ENCODE assay signal across 8 cellular contexts in the genomic region with DNA sequence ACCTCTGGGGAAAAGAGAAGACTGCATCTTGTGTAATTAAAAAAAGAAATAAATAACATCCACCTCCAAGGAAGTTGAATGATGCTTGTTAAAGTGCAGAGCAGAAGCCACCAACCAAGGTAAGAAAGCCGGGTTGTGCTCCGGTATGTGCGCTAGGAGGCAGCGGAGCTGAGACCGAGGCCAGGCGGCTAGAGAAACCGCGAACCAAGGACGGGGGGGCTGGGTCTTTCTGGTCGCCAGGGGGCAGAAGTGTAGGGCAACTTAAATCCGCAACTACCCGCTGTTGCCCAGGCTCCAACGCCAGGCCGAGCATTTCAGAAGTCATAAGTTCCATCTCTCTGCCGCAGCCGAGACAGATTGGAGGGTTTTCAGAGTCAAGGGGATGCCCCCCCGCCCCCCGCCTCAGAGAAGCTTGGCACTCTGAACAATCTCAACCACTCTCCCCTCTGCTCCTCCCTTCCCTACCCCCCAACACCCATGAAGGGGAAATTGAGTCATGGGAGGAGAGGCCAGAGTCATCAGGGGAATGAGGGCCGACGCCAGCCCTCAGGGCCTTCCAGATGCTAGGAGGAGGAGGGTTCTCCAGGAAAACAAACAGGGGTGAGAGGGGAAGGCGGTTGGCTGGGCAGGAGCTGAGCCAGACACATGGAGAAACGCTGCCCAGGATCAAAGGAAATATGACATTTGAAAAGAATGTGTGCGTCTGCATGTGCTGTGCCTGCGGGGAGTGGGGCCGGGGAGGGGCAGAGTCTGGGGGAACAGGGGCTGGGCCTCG. TPM values are rescaled to one million over a fixed set of nuclear protein-coding genes. Genes with fewer than 3 reads are reported as not detected.
DNase-seq lines count a peak whose midpoint lies in the region; ATAC-seq and TF ChIP-seq lines count a peak whose summit lies in the region.

No MANE protein-coding gene starts in this region.

- peak overlapping the region; percentile 73 to 87 (median 80) for H3K27ac ChIP-seq in Peyer's patch

- DNase-seq in activated gamma-delta T cell treated with Interleukin-2 at 50 U/mL for 16 hours (peak; percentile 61), activated gamma-delta T cell (lab: John Stamatoyannopoulos, UW) (no peak), HuH-7 (ENCODE audit: low spot score) (peak; percentile 64), Peyer's patch (peak; percentile 83 to 93 (median 85)), fibroblast of pulmonary artery (ENCODE audit: low read depth) (peak; percentile 97)
- peak; percentile 43 for DNase-seq in activated T-helper 9 cell treated with anti-CD3 and anti-CD28 coated beads, Interleukin-2, amount 50 U/mL, for 16 hours (ENCODE audit: low read depth)
- no peak for DNase-seq in natural killer cell treated with Interleukin-12 subunit alpha and Interleukin-12 subunit beta and Interleukin-15 and Interleukin-18, amount 100 ng/mL, for 72 hours (ENCODE audit: low spot score)
- DNase-seq in stimulated activated naive CD8-positive, alpha-beta T cell treated with anti-CD3 and anti-CD28 coated beads, Interleukin-15, amount 100 ng/mL, for 72 hours = peak; percentile 74 to 83

- H3K36me3 ChIP-seq in Peyer's patch = no peaks in the 10 kb centered on the region

- no peak for TF ChIP-seq POLR2A in Peyer's patch (IDR thresholded peaks at IDR 0.05)

- peaks cover 0 to 33% (median 15%) of the 10 kb centered on the region in 4 donors for H3K4me1 ChIP-seq in Peyer's patch

- H3K27ac Mint-ChIP-seq in natural killer cell treated with Interleukin-12 subunit alpha and Interleukin-12 subunit beta and Interleukin-15 and Interleukin-18, amount 100 ng/mL, for 72 hours = no peak overlapping the region
- H3K27ac Mint-ChIP-seq in stimulated activated naive CD8-positive, alpha-beta T cell treated with anti-CD3 and anti-CD28 coated beads, Interleukin-15, amount 100 ng/mL, for 72 hours = peak overlapping the region in 1 of 2 donors; percentile 88

- peak overlapping the region; percentile 68 for H3K4me3 Mint-ChIP-seq in natural killer cell treated with Interleukin-12 subunit alpha and Interleukin-12 subunit beta and Interleukin-15 and Interleukin-18, amount 100 ng/mL, for 72 hours
- peak overlapping the region; percentile 82 to 92 for H3K4me3 Mint-ChIP-seq in stimulated activated naive CD8-positive, alpha-beta T cell treated with anti-CD3 and anti-CD28 coated beads, Interleukin-15, amount 100 ng/mL, for 72 hours

- peak; percentile 74 to 92 (median 86) for TF ChIP-seq CTCF in Peyer's patch (IDR thresholded peaks at IDR 0.05)
- TF ChIP-seq CTCF in fibroblast of pulmonary artery (IDR thresholded peaks at IDR 0.05; ENCODE audit: low read length, missing control alignments) = peak; percentile 98

- no peaks in the 10 kb centered on the region for H3K36me3 Mint-ChIP-seq in natural killer cell treated with Interleukin-12 subunit alpha and Interleukin-12 subunit beta and Interleukin-15 and Interleukin-18, amount 100 ng/mL, for 72 hours

- H3K4me3 ChIP-seq in Peyer's patch = peak overlapping the region; percentile 38 to 65 (median 56)
- peak overlapping the region; percentile 94 for H3K4me3 ChIP-seq in fibroblast of pulmonary artery (replicated peaks; ENCODE audit: low read depth, low read length)

- peaks cover 21 to 26% of the 10 kb centered on the region in 2 donors for H3K4me1 Mint-ChIP-seq in natural killer cell treated with Interleukin-12 subunit alpha and Interleukin-12 subunit beta and Interleukin-15 and Interleukin-18, amount 100 ng/mL, for 72 hours (ENCODE audit: low read depth in 2 of 2)
- H3K4me1 Mint-ChIP-seq in stimulated activated naive CD8-positive, alpha-beta T cell treated with anti-CD3 and anti-CD28 coated beads, Interleukin-15, amount 100 ng/mL, for 72 hours = peaks cover 44% of the 10 kb centered on the region

- H3K27me3 Mint-ChIP-seq in natural killer cell treated with Interleukin-12 subunit alpha and Interleukin-12 subunit beta and Interleukin-15 and Interleukin-18, amount 100 ng/mL, for 72 hours = peaks cover 37 to 53% of the 10 kb centered on the region in 2 donors
- peaks cover 70% of the 10 kb centered on the region for H3K27me3 Mint-ChIP-seq in stimulated activated naive CD8-positive, alpha-beta T cell treated with anti-CD3 and anti-CD28 coated beads, Interleukin-15, amount 100 ng/mL, for 72 hours

- H3K9me3 Mint-ChIP-seq in natural killer cell treated with Interleukin-12 subunit alpha and Interleukin-12 subunit beta and Interleukin-15 and Interleukin-18, amount 100 ng/mL, for 72 hours = no peaks in the 10 kb centered on the region
- H3K9me3 Mint-ChIP-seq in stimulated activated naive CD8-positive, alpha-beta T cell treated with anti-CD3 and anti-CD28 coated beads, Interleukin-15, amount 100 ng/mL, for 72 hours = no peaks in the 10 kb centered on the region

- ATAC-seq in natural killer cell treated with Interleukin-12 subunit alpha and Interleukin-12 subunit beta and Interleukin-15 and Interleukin-18, amount 100 ng/mL, for 72 hours = peak; percentile 72 to 74
- ATAC-seq in stimulated activated naive CD8-positive, alpha-beta T cell treated with anti-CD3 and anti-CD28 coated beads, Interleukin-15, amount 100 ng/mL, for 72 hours = peak; percentile 78

- no peaks in the 10 kb centered on the region for H3K9me3 ChIP-seq in Peyer's patch

- H3K27me3 ChIP-seq in Peyer's patch = no peaks in the 10 kb centered on the region

RNA-seq across cellular contexts. Expression of gene NFATC4, which starts 2.2 kb away (rescaled TPM):
- total RNA-seq in Peyer's patch = 10 to 100 TPM in 3 of 4 donors, 1 to 10 TPM in 1; 6.5 to 52.0 (median 21.5) TPM
- total RNA-seq in natural killer cell treated with Interleukin-12 subunit alpha and Interleukin-12 subunit beta and Interleukin-15 and Interleukin-18, amount 100 ng/mL, for 72 hours = not detected

RNA-seq across cellular contexts. Expression of gene RIPK3, which starts 26.0 kb away (rescaled TPM):
- 10 to 100 TPM; 45.2 to 72.0 (median 64.0) TPM for total RNA-seq in Peyer's patch
- 10 to 100 TPM; 12.5 to 15.5 TPM for total RNA-seq in natural killer cell treated with Interleukin-12 subunit alpha and Interleukin-12 subunit beta and Interleukin-15 and Interleukin-18, amount 100 ng/mL, for 72 hours

RNA-seq across cellular contexts. Expression of gene ADCY4, which starts 30.9 kb away (rescaled TPM):
- total RNA-seq in Peyer's patch = 10 to 100 TPM; 12.1 to 53.6 (median 26.9) TPM
- total RNA-seq in natural killer cell treated with Interleukin-12 subunit alpha and Interleukin-12 subunit beta and Interleukin-15 and Interleukin-18, amount 100 ng/mL, for 72 hours = 1 to 10 TPM; 1.0 to 1.9 TPM

RNA-seq across cellular contexts. Expression of gene NYNRIN, which starts 33.0 kb away (rescaled TPM):
- 10 to 100 TPM in 2 of 4 donors, 1 to 10 TPM in 2; 3.2 to 15.5 (median 10.3) TPM for total RNA-seq in Peyer's patch
- under 1 TPM in 1 of 2 donors, not detected in 1; 0.11 TPM for total RNA-seq in natural killer cell treated with Interleukin-12 subunit alpha and Interleukin-12 subunit beta and Interleukin-15 and Interleukin-18, amount 100 ng/mL, for 72 hours

RNA-seq across cellular contexts. Expression of gene LTB4R, which starts 54.5 kb away (rescaled TPM):
- total RNA-seq in Peyer's patch = 10 to 100 TPM in 2 of 4 donors, 1 to 10 TPM in 2; 5.1 to 28.5 (median 10.1) TPM
- 10 to 100 TPM; 13.2 to 37.3 TPM for total RNA-seq in natural killer cell treated with Interleukin-12 subunit alpha and Interleukin-12 subunit beta and Interleukin-15 and Interleukin-18, amount 100 ng/mL, for 72 hours

Comparison
In these comparisons a context has a peak if more than half of its experiments do, and no peak if none do; other contexts are left out.
1. DNase-seq: peak in activated gamma-delta T cell treated with Interleukin-2 at 50 U/mL for 16 hours (single experiment), HuH-7 (single experiment), Peyer's patch (3 of 3), activated T-helper 9 cell treated with anti-CD3 and anti-CD28 coated beads, Interleukin-2, amount 50 U/mL, for 16 hours (single experiment), fibroblast of pulmonary artery (single experiment) and stimulated activated naive CD8-positive, alpha-beta T cell treated with anti-CD3 and anti-CD28 coated beads, Interleukin-15, amount 100 ng/mL, for 72 hours (2 of 2); none in activated gamma-delta T cell (single experiment) and natural killer cell treated with Interleukin-12 subunit alpha and Interleukin-12 subunit beta and Interleukin-15 and Interleukin-18, amount 100 ng/mL, for 72 hours (single experiment).
2. RNA of gene NFATC4, which starts 2.2 kb away (total RNA-seq): 6.5 to 52.0 TPM in Peyer's patch; not detected in natural killer cell treated with Interleukin-12 subunit alpha and Interleukin-12 subunit beta and Interleukin-15 and Interleukin-18, amount 100 ng/mL, for 72 hours; every median in the first group is over 4 times any median in the second.
3. RNA of gene ADCY4, which starts 30.9 kb away (total RNA-seq): 12.1 to 53.6 TPM in Peyer's patch; 1.0 to 1.9 TPM in natural killer cell treated with Interleukin-12 subunit alpha and Interleukin-12 subunit beta and Interleukin-15 and Interleukin-18, amount 100 ng/mL, for 72 hours; every median in the first group is over 4 times any median in the second.